Comparison of ENCODE assay signal across 8 cellular contexts in genomic region chr2:86719263-86719636, GRCh38. TPM values are rescaled to one million over a fixed set of nuclear protein-coding genes. Genes with fewer than 3 reads are reported as not detected.
DNase-seq lines count a peak whose midpoint lies in the region; ATAC-seq and TF ChIP-seq lines count a peak whose summit lies in the region.
"Not testable (repeated sequence)": the region's sequence is repeated elsewhere in the genome, so short reads cannot be mapped to it uniquely, and the experiment has no call there.

No MANE protein-coding gene starts in this region.

- H3K9ac ChIP-seq in ES-I3 (ENCODE audit: low read depth, low read length): peak overlapping the region; percentile 48; the same call in 1 of the 2 replicates

- TF ChIP-seq POLR2A in transverse colon (IDR thresholded peaks at IDR 0.05): not testable (repeated sequence)

- not testable (repeated sequence) for H3K27ac ChIP-seq in foreskin keratinocyte
- peak overlapping the region in 1 of 2 donors; percentile 95 for H3K27ac ChIP-seq in lung (ENCODE audit: low read depth in 1 of 2, low read length in 1 of 2)
- H3K27ac ChIP-seq in psoas muscle: peak overlapping the region; percentile 86
- H3K27ac ChIP-seq in transverse colon: peak overlapping the region; percentile 92 to 97 (median 95)

- CTCF ChIA-PET in MCF 10A (lab: Yijun Ruan, JAX): not testable (repeated sequence)

- not testable (repeated sequence) for H3K27me3 ChIP-seq in foreskin keratinocyte; lung (ENCODE audit: control insufficient read depth, insufficient read depth); psoas muscle (ENCODE audit: insufficient read depth in 3 of 3, low read length in 2 of 3); transverse colon

- not testable (repeated sequence) for H3K36me3 ChIP-seq in ES-I3 (ENCODE audit: insufficient read depth, low read length); lung (ENCODE audit: control insufficient read depth in 2 of 2, insufficient read depth in 2 of 2, low read length in 2 of 2); psoas muscle (ENCODE audit: insufficient read depth in 1 of 2, low read depth in 1 of 2); transverse colon

- not testable (repeated sequence) for H3K27ac Mint-ChIP-seq in MCF 10A (ENCODE audit: low read depth, unreplicated experiment)

- POLR2A ChIA-PET in MCF 10A (lab: Yijun Ruan, JAX): not testable (repeated sequence)

- not testable (repeated sequence) for TF ChIP-seq EP300 in transverse colon (IDR thresholded peaks at IDR 0.05; ENCODE audit: low read depth)

- not testable (repeated sequence) for H3K27me3 Mint-ChIP-seq in MCF 10A (ENCODE audit: insufficient read depth, unreplicated experiment)

- not testable (repeated sequence) for H3K36me3 Mint-ChIP-seq in MCF 10A (ENCODE audit: insufficient read depth, unreplicated experiment)

- H3K4me1 Mint-ChIP-seq in MCF 10A (ENCODE audit: insufficient read depth, unreplicated experiment): not testable (repeated sequence)

- H3K4me1 ChIP-seq in ES-I3 (ENCODE audit: insufficient read depth, low read length); foreskin keratinocyte; lung (ENCODE audit: control insufficient read depth in 2 of 2, insufficient read depth in 2 of 2, low read length in 2 of 2); psoas muscle; transverse colon: not testable (repeated sequence)

- H3K9me3 Mint-ChIP-seq in MCF 10A (ENCODE audit: unreplicated experiment): not testable (repeated sequence)

- not testable (repeated sequence) for DNase-seq in MCF 10A (ENCODE audit: unreplicated experiment); foreskin keratinocyte; lung (ENCODE audit: low spot score); psoas muscle; transverse colon

- not testable (repeated sequence) for H3K4me3 ChIP-seq in lung
- H3K4me3 ChIP-seq in psoas muscle (peak overlapping the region; percentile 75), transverse colon (peak overlapping the region in 3 of 4 donors; percentile 26 to 88 (median 88))

- peak overlapping the region; percentile 75 for H3K4me3 Mint-ChIP-seq in MCF 10A (ENCODE audit: unreplicated experiment)

- peak; percentile 12 for ATAC-seq in HG03432 (IDR thresholded peaks at IDR 0.05; ENCODE audit: unreplicated experiment)
- peak; percentile 6 for ATAC-seq in SK-N-SH treated with all-trans-retinoic acid at 6 μM for 48 hours
- ATAC-seq in foreskin keratinocyte: peak; percentile 0
- ATAC-seq in lung (ENCODE audit: insufficient read depth, low FRiP score): peak; percentile 48
- peak; percentile 67 to 76 (median 70) for ATAC-seq in psoas muscle

- not testable (repeated sequence) for H3K9me3 ChIP-seq in ES-I3 (ENCODE audit: control insufficient read depth, insufficient read depth, low read length); lung (ENCODE audit: control insufficient read depth in 2 of 2, insufficient read depth in 1 of 2, low read length in 1 of 2); psoas muscle; transverse colon

- in situ Hi-C loops in transverse colon (cut with MboI; ENCODE audit: low pct_ligation_motif_present in 1 of 4, low pct_unique_long_range_greater_than_20kb in 1 of 4, low sequenced_read_pairs in 3 of 4): not testable (repeated sequence)

- WGBS in lung, 2 donors: no CpG with 5 or more reads among the region's 30 CpGs
- WGBS in psoas muscle, 3 donors: no CpG with 5 or more reads among the region's 30 CpGs
- no CpG with 5 or more reads among the region's 30 CpGs for WGBS in transverse colon (ENCODE audit: low coverage in 1 of 2), 2 donors

- BruUV-seq in MCF 10A (replicated peaks; lab: Mats Ljungman, UMichigan): not testable (repeated sequence)

- intact Hi-C loops in MCF 10A (cut with micrococcal nuclease); psoas muscle (cut with DNase I); transverse colon (cut with DNase I; ENCODE audit: low total_unique reads): not testable (repeated sequence)

- TF ChIP-seq CTCF in MCF 10A (IDR thresholded peaks at IDR 0.05; ENCODE audit: unreplicated experiment); foreskin keratinocyte (conservative IDR thresholded peaks at IDR 0.05); lung (IDR thresholded peaks at IDR 0.05; ENCODE audit: control extremely low read depth, extremely low read depth); psoas muscle (IDR thresholded peaks at IDR 0.05); transverse colon (IDR thresholded peaks at IDR 0.05): not testable (repeated sequence)

RNA-seq across cellular contexts. Expression of gene RMND5A, which starts 0.8 kb away (rescaled TPM):
- total RNA-seq in MCF 10A (2022) (41.0 and 46.7 TPM in 2 replicates), foreskin keratinocyte (22.1 and 23.6 TPM in 2 replicates), lung (10 to 100 TPM; 23.2 to 73.1 TPM), psoas muscle (10 to 100 TPM; 65.3 to 90.8 (median 80.1) TPM), transverse colon (10 to 100 TPM; 58.1 to 94.8 (median 72.4) TPM)
- polyA plus RNA-seq in foreskin keratinocyte (6.5 and 8.4 TPM in 2 replicates), lung (10 to 100 TPM in 1 of 2 donors, 1 to 10 TPM in 1; 8.9 to 10.1 TPM), psoas muscle (10 to 100 TPM; 17.7 to 72.6 (median 29.6) TPM)

Comparison
In these comparisons a context has a peak if more than half of its experiments do, and no peak if none do; other contexts are left out.
1. ATAC-seq: peak in every context shown above with its lines; median percentile 70 in psoas muscle; 48 in lung; 12 in HG03432; 6 in SK-N-SH treated with all-trans-retinoic acid at 6 μM for 48 hours; 0 in foreskin keratinocyte.